Comparison of ENCODE assay signal across 24 cellular contexts in genomic region chr17:44396946-44397345, GRCh38.
"Had no signal": no experiment of that assay in that cellular context is flagged by ENCODE, and none has a peak within 500 bp of the region (broad histone marks: within the 10 kb centered on the region; RNA-seq: fewer than 3 reads in every experiment).

No MANE protein-coding gene starts in this region.

- H3K4me3 Mint-ChIP-seq: activated CD8-positive, alpha-beta T cell treated with anti-CD3 and anti-CD28 coated beads for 36 hours; activated naive CD4-positive, alpha-beta T cell treated with anti-CD3 and anti-CD28 coated beads, Interleukin-2, amount 10 ng/mL, durations not matched to agents 7 days and 5 days; activated naive CD8-positive, alpha-beta T cell treated with anti-CD3 and anti-CD28 coated beads, Interleukin-2, amount 10 ng/mL, durations not matched to agents 7 days and 5 days had no signal

- ATAC-seq: activated CD4-positive, CD25-positive, alpha-beta regulatory T cell treated with anti-CD3 and anti-CD28 coated beads, Interleukin-2, amount 50 U/mL, for 24 hours; activated CD8-positive, alpha-beta T cell treated with anti-CD3 and anti-CD28 coated beads for 36 hours; body of pancreas; PC-3; SK-N-SH treated with all-trans-retinoic acid at 6 μM for 48 hours had no signal

- DNase-seq: activated CD4-positive, alpha-beta T cell treated with anti-CD3 and anti-CD28 coated beads for 4 hours; activated CD8-positive, alpha-beta T cell treated with anti-CD3 and anti-CD28 coated beads for 36 hours; activated gamma-delta T cell treated with Interleukin-2 at 50 U/mL for 16 hours; activated naive CD4-positive, alpha-beta T cell treated with anti-CD3 and anti-CD28 coated beads, Interleukin-2, amount 10 ng/mL, durations not matched to agents 7 days and 5 days; activated naive CD8-positive, alpha-beta T cell treated with anti-CD3 and anti-CD28 coated beads, Interleukin-2, amount 10 ng/mL, durations not matched to agents 7 days and 5 days; activated T-cell treated with anti-CD3 and anti-CD28 coated beads for 4 hours; adrenal gland; aorta; body of pancreas; central memory CD4-positive, alpha-beta T cell; colonic mucosa; MG63; MV-4-11; NCI-H1105; NCI-H1436; NCI-H1694 treated with DMSO at 0.1 percent for 48 hours; NCI-H2029 treated with DMSO at 0.1 percent for 48 hours; NCI-H510A treated with DMSO at 0.1 percent for 48 hours; PC-3; SHP77; SW 1271 had no signal

- H3K27me3 Mint-ChIP-seq: activated CD8-positive, alpha-beta T cell treated with anti-CD3 and anti-CD28 coated beads for 36 hours; activated naive CD4-positive, alpha-beta T cell treated with anti-CD3 and anti-CD28 coated beads, Interleukin-2, amount 10 ng/mL, durations not matched to agents 7 days and 5 days; activated naive CD8-positive, alpha-beta T cell treated with anti-CD3 and anti-CD28 coated beads, Interleukin-2, amount 10 ng/mL, durations not matched to agents 7 days and 5 days had no signal

- H3K4me1 Mint-ChIP-seq: activated naive CD4-positive, alpha-beta T cell treated with anti-CD3 and anti-CD28 coated beads, Interleukin-2, amount 10 ng/mL, durations not matched to agents 7 days and 5 days; activated naive CD8-positive, alpha-beta T cell treated with anti-CD3 and anti-CD28 coated beads, Interleukin-2, amount 10 ng/mL, durations not matched to agents 7 days and 5 days had no signal

- H3K27ac Mint-ChIP-seq: activated CD8-positive, alpha-beta T cell treated with anti-CD3 and anti-CD28 coated beads for 36 hours; activated naive CD4-positive, alpha-beta T cell treated with anti-CD3 and anti-CD28 coated beads, Interleukin-2, amount 10 ng/mL, durations not matched to agents 7 days and 5 days; activated naive CD8-positive, alpha-beta T cell treated with anti-CD3 and anti-CD28 coated beads, Interleukin-2, amount 10 ng/mL, durations not matched to agents 7 days and 5 days; activated T-helper 2 cell treated with anti-CD3 and anti-CD28 coated beads, Interferon-gamma antibody, Interleukin-2, Interleukin-4, amounts not matched to agents 10 μg/mL and 5 μg/mL and 100 μg/mL, durations not matched to agents 14 hours and 24 hours and 36 hours had no signal

- H3K9me3 Mint-ChIP-seq: activated CD8-positive, alpha-beta T cell treated with anti-CD3 and anti-CD28 coated beads for 36 hours; activated naive CD4-positive, alpha-beta T cell treated with anti-CD3 and anti-CD28 coated beads, Interleukin-2, amount 10 ng/mL, durations not matched to agents 7 days and 5 days; activated naive CD8-positive, alpha-beta T cell treated with anti-CD3 and anti-CD28 coated beads, Interleukin-2, amount 10 ng/mL, durations not matched to agents 7 days and 5 days; activated T-helper 2 cell treated with anti-CD3 and anti-CD28 coated beads, Interferon-gamma antibody, Interleukin-2, Interleukin-4, amounts not matched to agents 10 μg/mL and 5 μg/mL and 100 μg/mL, durations not matched to agents 14 hours and 24 hours and 36 hours had no signal
